Comparison of ENCODE assay signal across 27 cellular contexts in the genomic region with DNA sequence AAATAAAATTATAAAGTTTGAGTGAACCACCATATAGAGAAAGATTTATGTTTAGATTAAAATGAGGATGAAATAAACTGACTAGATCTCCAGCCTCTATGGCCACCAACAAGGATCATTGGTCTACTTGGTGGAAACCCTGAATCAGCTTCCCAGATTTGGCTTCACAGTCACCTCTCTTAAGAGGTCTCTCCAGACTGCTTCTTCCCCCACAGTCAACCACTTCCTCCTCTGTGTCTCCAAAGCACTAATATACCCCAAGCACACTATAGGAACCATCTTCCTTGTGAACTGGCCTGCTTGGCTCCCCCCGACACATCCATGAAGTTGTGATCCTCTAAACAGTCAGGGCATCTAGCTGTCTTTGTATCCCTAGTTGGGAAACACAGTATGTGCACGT.
"Had no signal": no experiment of that assay in that cellular context is flagged by ENCODE, and none has a peak within 500 bp of the region (broad histone marks: within the 10 kb centered on the region; RNA-seq: fewer than 3 reads in every experiment).

No MANE protein-coding gene starts in this region.

- H3K9me3 Mint-ChIP-seq: activated CD4-positive, alpha-beta T cell treated with anti-CD3 and anti-CD28 coated beads, Interleukin-2, amount 10 ng/mL, durations not matched to agents 7 days and 5 days; activated naive CD8-positive, alpha-beta T cell treated with anti-CD3 and anti-CD28 coated beads, Interleukin-2, amount 50 U/mL, for 24 hours had no signal

- H3K9me3 ChIP-seq: ascending aorta, body of pancreas had no signal

- ATAC-seq: activated naive CD4-positive, alpha-beta T cell treated with anti-CD3 and anti-CD28 coated beads, Interleukin-2, amount 50 U/mL, for 72 hours; activated naive CD8-positive, alpha-beta T cell treated with anti-CD3 and anti-CD28 coated beads, Interleukin-2, amount 50 U/mL, for 24 hours; activated T-cell treated with anti-CD3 and anti-CD28 coated beads, Interleukin-2, amount 50 U/mL, for 4 hours; body of pancreas; Right ventricle myocardium inferior; T-cell had no signal

- H3K27ac ChIP-seq: ascending aorta, body of pancreas, KMS-11, SK-N-MC, VCaP had no signal

- H3K27ac Mint-ChIP-seq: activated CD4-positive, alpha-beta memory T cell treated with anti-CD3 and anti-CD28 coated beads for 36 hours; activated CD4-positive, alpha-beta T cell treated with anti-CD3 and anti-CD28 coated beads, Interleukin-2, amount 10 ng/mL, durations not matched to agents 7 days and 5 days; activated naive CD4-positive, alpha-beta T cell treated with anti-CD3 and anti-CD28 coated beads, Interleukin-2, amount 50 U/mL, for 72 hours; activated naive CD8-positive, alpha-beta T cell treated with anti-CD3 and anti-CD28 coated beads, Interleukin-2, amount 50 U/mL, for 24 hours; T-cell had no signal

- H3K4me1 ChIP-seq: ascending aorta, body of pancreas had no signal

- H3K4me3 Mint-ChIP-seq: activated CD4-positive, alpha-beta memory T cell treated with anti-CD3 and anti-CD28 coated beads for 36 hours; activated CD4-positive, alpha-beta T cell treated with anti-CD3 and anti-CD28 coated beads, Interleukin-2, amount 10 ng/mL, durations not matched to agents 7 days and 5 days; activated naive CD8-positive, alpha-beta T cell treated with anti-CD3 and anti-CD28 coated beads, Interleukin-2, amount 50 U/mL, for 24 hours; activated T-cell treated with anti-CD3 and anti-CD28 coated beads, Interleukin-2, amount 50 U/mL, for 4 hours; T-cell had no signal

- H3K36me3 ChIP-seq: ascending aorta had no signal

- H3K9ac ChIP-seq: KMS-11 had no signal

- H3K36me3 Mint-ChIP-seq: activated CD4-positive, alpha-beta memory T cell treated with anti-CD3 and anti-CD28 coated beads for 36 hours; T-cell had no signal

- H3K4me1 Mint-ChIP-seq: activated CD4-positive, alpha-beta T cell treated with anti-CD3 and anti-CD28 coated beads, Interleukin-2, amount 10 ng/mL, durations not matched to agents 7 days and 5 days; activated naive CD8-positive, alpha-beta T cell treated with anti-CD3 and anti-CD28 coated beads, Interleukin-2, amount 50 U/mL, for 24 hours; T-cell had no signal

- H3K4me2 ChIP-seq: KMS-11 had no signal

- DNase-seq: activated CD4-positive, alpha-beta memory T cell treated with anti-CD3 and anti-CD28 coated beads for 36 hours; activated CD4-positive, alpha-beta T cell treated with anti-CD3 and anti-CD28 coated beads, Interleukin-2, amount 10 ng/mL, durations not matched to agents 7 days and 5 days; activated CD4-positive, CD25-positive, alpha-beta regulatory T cell; activated CD8-positive, alpha-beta memory T cell treated with anti-CD3 and anti-CD28 coated beads for 24 hours; activated effector memory CD4-positive, alpha-beta T cell treated with anti-CD3 and anti-CD28 coated beads, Interleukin-2, amount 50 U/mL, for 16 hours; activated naive CD4-positive, alpha-beta T cell treated with Interleukin-2 at 50 U/mL for 16 hours; activated naive CD8-positive, alpha-beta T cell treated with anti-CD3 and anti-CD28 coated beads, Interleukin-2, amount 50 U/mL, for 24 hours; activated T-cell treated with anti-CD3 and anti-CD28 coated beads, Interleukin-2, amount 50 U/mL, for 4 hours; amniotic stem cell; body of pancreas; MM.1S; NCI-H1092 treated with DMSO at 0.1 percent for 48 hours; NCI-H1417 treated with DMSO at 0.1 percent for 48 hours; NCI-H1694 treated with DMSO at 0.1 percent for 48 hours; NCI-H2081 treated with DMSO at 0.1 percent for 48 hours; NCI-H446; NCI-H524; RPMI8226; T-cell; T-helper 2 cell; T1000 had no signal

- H3K27me3 ChIP-seq: ascending aorta, body of pancreas had no signal

- H3K27me3 Mint-ChIP-seq: activated CD4-positive, alpha-beta memory T cell treated with anti-CD3 and anti-CD28 coated beads for 36 hours; activated CD4-positive, alpha-beta T cell treated with anti-CD3 and anti-CD28 coated beads, Interleukin-2, amount 10 ng/mL, durations not matched to agents 7 days and 5 days; activated naive CD8-positive, alpha-beta T cell treated with anti-CD3 and anti-CD28 coated beads, Interleukin-2, amount 50 U/mL, for 24 hours; T-cell had no signal

- H3K4me3 ChIP-seq: ascending aorta, body of pancreas, SK-N-MC had no signal
